Comparison of ENCODE assay signal across 30 cellular contexts in genomic region chr2:34719195-34719594, GRCh38.
"Had no signal": no experiment of that assay in that cellular context is flagged by ENCODE, and none has a peak within 500 bp of the region (broad histone marks: within the 10 kb centered on the region; RNA-seq: fewer than 3 reads in every experiment).

No MANE protein-coding gene starts in this region.

- H3K4me3 Mint-ChIP-seq: activated CD4-positive, alpha-beta T cell treated with anti-CD3 and anti-CD28 coated beads for 36 hours; activated CD4-positive, alpha-beta T cell treated with anti-CD3 and anti-CD28 coated beads, Interleukin-2, amount 10 ng/mL, durations not matched to agents 7 days and 5 days; activated CD8-positive, alpha-beta T cell treated with anti-CD3 and anti-CD28 coated beads, Interleukin-2, amount 10 ng/mL, durations not matched to agents 7 days and 5 days; activated naive CD4-positive, alpha-beta T cell treated with anti-CD3 and anti-CD28 coated beads, Interleukin-2, amount 50 U/mL, for 24 hours; activated naive CD8-positive, alpha-beta T cell treated with anti-CD3 and anti-CD28 coated beads, Interleukin-2, amount 10 ng/mL, durations not matched to agents 7 days and 5 days; activated T-cell treated with anti-CD3 and anti-CD28 coated beads, Interleukin-2, amount 50 U/mL, for 24 hours; central memory CD8-positive, alpha-beta T cell; WTC11 had no signal

- ATAC-seq: activated CD4-positive, alpha-beta T cell treated with anti-CD3 and anti-CD28 coated beads for 36 hours; activated CD4-positive, CD25-positive, alpha-beta regulatory T cell treated with anti-CD3 and anti-CD28 coated beads, Interleukin-2, amount 50 U/mL, for 24 hours; activated CD8-positive, alpha-beta T cell treated with anti-CD3 and anti-CD28 coated beads, Interleukin-2, amount 10 ng/mL, durations not matched to agents 7 days and 5 days; WTC11 had no signal

- H3K9me3 ChIP-seq: ascending aorta had no signal

- H3K4me1 Mint-ChIP-seq: activated CD4-positive, alpha-beta T cell treated with anti-CD3 and anti-CD28 coated beads for 36 hours; activated CD4-positive, alpha-beta T cell treated with anti-CD3 and anti-CD28 coated beads, Interleukin-2, amount 10 ng/mL, durations not matched to agents 7 days and 5 days; activated naive CD4-positive, alpha-beta T cell treated with anti-CD3 and anti-CD28 coated beads, Interleukin-2, amount 50 U/mL, for 24 hours; activated naive CD8-positive, alpha-beta T cell treated with anti-CD3 and anti-CD28 coated beads, Interleukin-2, amount 10 ng/mL, durations not matched to agents 7 days and 5 days; central memory CD8-positive, alpha-beta T cell had no signal

- DNase-seq: activated CD4-positive, alpha-beta T cell treated with anti-CD3 and anti-CD28 coated beads for 36 hours; activated CD4-positive, alpha-beta T cell treated with anti-CD3 and anti-CD28 coated beads, Interleukin-2, amount 10 ng/mL, durations not matched to agents 7 days and 5 days; activated CD4-positive, alpha-beta T cell treated with anti-CD3 and anti-CD28 coated beads, Interleukin-2, amount 50 U/mL, for 48 hours; activated CD8-positive, alpha-beta T cell treated with anti-CD3 and anti-CD28 coated beads, Interleukin-2, amount 10 ng/mL, durations not matched to agents 7 days and 5 days; activated gamma-delta T cell; activated naive CD4-positive, alpha-beta T cell treated with Interleukin-2 at 50 U/mL for 16 hours; activated naive CD8-positive, alpha-beta T cell treated with anti-CD3 and anti-CD28 coated beads, Interleukin-2, amount 10 ng/mL, durations not matched to agents 7 days and 5 days; activated T-cell treated with anti-CD3 and anti-CD28 coated beads, Interleukin-2, amount 50 U/mL, for 24 hours; amygdala; Kasumi-1; MM.1S; MV-4-11; NCI-H1092; NCI-H1436 treated with DMSO at 0.1 percent for 48 hours; NCI-H1694 treated with DMSO at 0.1 percent for 48 hours; NCI-H2029; NCI-H345; NCI-H524 treated with DMSO at 0.1 percent for 48 hours; NK-92 treated with Interleukin-12 subunit alpha and Interleukin-12 subunit beta, amount 100 ng/mL, for 24 hours; PC-9; Right ventricle myocardium superior; T1000 had no signal

- H3K27me3 Mint-ChIP-seq: activated CD4-positive, alpha-beta T cell treated with anti-CD3 and anti-CD28 coated beads for 36 hours; activated CD4-positive, alpha-beta T cell treated with anti-CD3 and anti-CD28 coated beads, Interleukin-2, amount 10 ng/mL, durations not matched to agents 7 days and 5 days; activated naive CD4-positive, alpha-beta T cell treated with anti-CD3 and anti-CD28 coated beads, Interleukin-2, amount 50 U/mL, for 24 hours; activated naive CD8-positive, alpha-beta T cell treated with anti-CD3 and anti-CD28 coated beads, Interleukin-2, amount 10 ng/mL, durations not matched to agents 7 days and 5 days; activated T-cell treated with anti-CD3 and anti-CD28 coated beads, Interleukin-2, amount 50 U/mL, for 24 hours; central memory CD8-positive, alpha-beta T cell had no signal

- H3K27ac ChIP-seq: ascending aorta, cardiac muscle cell, PC-9, SK-N-MC had no signal

- H3K36me3 ChIP-seq: ascending aorta, cardiac muscle cell had no signal

- H3K27ac Mint-ChIP-seq: activated CD4-positive, alpha-beta T cell treated with anti-CD3 and anti-CD28 coated beads for 36 hours; activated CD4-positive, alpha-beta T cell treated with anti-CD3 and anti-CD28 coated beads, Interleukin-2, amount 10 ng/mL, durations not matched to agents 7 days and 5 days; activated CD8-positive, alpha-beta T cell treated with anti-CD3 and anti-CD28 coated beads, Interleukin-2, amount 10 ng/mL, durations not matched to agents 7 days and 5 days; activated naive CD4-positive, alpha-beta T cell treated with anti-CD3 and anti-CD28 coated beads, Interleukin-2, amount 50 U/mL, for 24 hours; activated naive CD8-positive, alpha-beta T cell treated with anti-CD3 and anti-CD28 coated beads, Interleukin-2, amount 10 ng/mL, durations not matched to agents 7 days and 5 days; activated T-cell treated with anti-CD3 and anti-CD28 coated beads, Interleukin-2, amount 50 U/mL, for 24 hours; activated T-helper 2 cell treated with anti-CD3 and anti-CD28 coated beads, Interferon-gamma antibody, Interleukin-2, Interleukin-4, amounts not matched to agents 10 μg/mL and 5 μg/mL and 100 μg/mL, durations not matched to agents 14 hours and 24 hours and 36 hours; WTC11 had no signal

- H3K36me3 Mint-ChIP-seq: activated naive CD4-positive, alpha-beta T cell treated with anti-CD3 and anti-CD28 coated beads, Interleukin-2, amount 50 U/mL, for 24 hours; activated naive CD8-positive, alpha-beta T cell treated with anti-CD3 and anti-CD28 coated beads, Interleukin-2, amount 10 ng/mL, durations not matched to agents 7 days and 5 days had no signal

- H3K27me3 ChIP-seq: ascending aorta, cardiac muscle cell had no signal

- H3K4me3 ChIP-seq: ascending aorta, cardiac muscle cell, PC-9, SK-N-MC had no signal

- H3K4me1 ChIP-seq: ascending aorta had no signal
